In genomic region chr5:103119067-103119764, GRCh38 we compare ENCODE assay signal across 1 cellular context.
TF ChIP-seq lines count a peak whose summit lies in the region.

No MANE protein-coding gene starts in this region.

TF ChIP-seq in HepG2, 621 proteins besides CTCF, POLR2A, EP300 and RAD21 (continued from another document):
- TF ChIP-seq, protein P1, sequence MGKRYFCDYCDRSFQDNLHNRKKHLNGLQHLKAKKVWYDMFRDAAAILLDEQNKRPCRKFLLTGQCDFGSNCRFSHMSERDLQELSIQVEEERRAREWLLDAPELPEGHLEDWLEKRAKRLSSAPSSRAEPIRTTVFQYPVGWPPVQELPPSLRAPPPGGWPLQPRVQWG (CRISPR knock-in tag; IDR thresholded peaks at IDR 0.05; ENCODE audit: borderline replicate concordance, low read depth) = no peak
- TF ChIP-seq ATM (IDR thresholded peaks at IDR 0.05; ENCODE audit: borderline replicate concordance) (no peak), MIXL1 (CRISPR knock-in tag; IDR thresholded peaks at IDR 0.05) (no peak), ZNF816 (CRISPR knock-in tag; IDR thresholded peaks at IDR 0.05; ENCODE audit: borderline replicate concordance) (0 out of 2 replicates have a peak, but pooled peaks have one; percentile 66), ZBTB7A (CRISPR knock-in tag; IDR thresholded peaks at IDR 0.05) (no peak), ZC3H4 (CRISPR knock-in tag; IDR thresholded peaks at IDR 0.05; ENCODE audit: borderline replicate concordance) (0 out of 2 replicates have a peak, but pooled peaks have one; percentile 44), ZNF253 (CRISPR knock-in tag; IDR thresholded peaks at IDR 0.05; ENCODE audit: borderline replicate concordance) (no peak), RARG (CRISPR knock-in tag; IDR thresholded peaks at IDR 0.05; ENCODE audit: low read depth) (no peak), HNRNPH1 (optimal IDR thresholded peaks at IDR 0.05; ENCODE audit: low read depth, low read length) (no peak), KDM1A (CRISPR knock-in tag; IDR thresholded peaks at IDR 0.05) (no peak), FOXO4 (CRISPR knock-in tag; conservative IDR thresholded peaks at IDR 0.05) (no peak), HNF4G (IDR thresholded peaks at IDR 0.05; ENCODE audit: borderline replicate concordance, low read depth, low read length) (0 out of 2 replicates have a peak, but pooled peaks have one; percentile 4), HNF4G (CRISPR knock-in tag; IDR thresholded peaks at IDR 0.05; ENCODE audit: borderline replicate concordance, low read depth) (no peak), ZNF652 (CRISPR knock-in tag; IDR thresholded peaks at IDR 0.05; ENCODE audit: borderline replicate concordance, low read depth) (no peak), GFI1 (CRISPR knock-in tag; IDR thresholded peaks at IDR 0.05; ENCODE audit: borderline replicate concordance) (no peak), SOX13 (IDR thresholded peaks at IDR 0.05) (no peak), SOX13 (CRISPR knock-in tag; conservative IDR thresholded peaks at IDR 0.05 in 1 of 2, IDR thresholded peaks at IDR 0.05 in 1 of 2) (0 out of 4 replicates have a peak, but pooled peaks of 1 of the 2 experiments have one; percentile 67), SKI (IDR thresholded peaks at IDR 0.05; ENCODE audit: partially characterized antibody) (no peak), RBM22 (optimal IDR thresholded peaks at IDR 0.05; ENCODE audit: low read length) (peak; percentile 39), BRF2 (CRISPR knock-in tag; IDR thresholded peaks at IDR 0.05) (no peak), MTERF4 (CRISPR knock-in tag; IDR thresholded peaks at IDR 0.05) (no peak), RXRA (CRISPR knock-in tag; IDR thresholded peaks at IDR 0.05) (no peak), PPARG (CRISPR knock-in tag; conservative IDR thresholded peaks at IDR 0.05) (0 out of 2 replicates have a peak, but pooled peaks have one; percentile 2), NFE2L2 (IDR thresholded peaks at IDR 0.05; ENCODE audit: low read length) (peak; percentile 3; the same call in 1 of the 2 replicates), DDIT3 (CRISPR knock-in tag; IDR thresholded peaks at IDR 0.05) (no peak), CSRNP1 (CRISPR knock-in tag; IDR thresholded peaks at IDR 0.05) (no peak), MAF1 (CRISPR knock-in tag; IDR thresholded peaks at IDR 0.05; ENCODE audit: borderline replicate concordance) (no peak)
- TF ChIP-seq, protein P2, sequence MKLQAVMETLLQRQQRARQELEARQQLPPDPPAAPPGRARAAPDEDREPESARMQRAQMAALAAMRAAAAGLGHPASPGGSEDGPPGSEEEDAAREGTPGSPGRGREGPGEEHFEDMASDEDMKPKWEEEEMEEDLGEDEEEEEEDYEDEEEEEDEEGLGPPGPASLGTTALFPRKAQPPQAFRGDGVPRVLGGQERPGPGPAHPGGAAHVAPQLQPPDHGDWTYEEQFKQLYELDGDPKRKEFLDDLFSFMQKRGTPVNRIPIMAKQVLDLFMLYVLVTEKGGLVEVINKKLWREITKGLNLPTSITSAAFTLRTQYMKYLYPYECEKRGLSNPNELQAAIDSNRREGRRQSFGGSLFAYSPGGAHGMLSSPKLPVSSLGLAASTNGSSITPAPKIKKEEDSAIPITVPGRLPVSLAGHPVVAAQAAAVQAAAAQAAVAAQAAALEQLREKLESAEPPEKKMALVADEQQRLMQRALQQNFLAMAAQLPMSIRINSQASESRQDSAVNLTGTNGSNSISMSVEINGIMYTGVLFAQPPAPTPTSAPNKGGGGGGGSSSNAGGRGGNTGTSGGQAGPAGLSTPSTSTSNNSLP (IDR thresholded peaks at IDR 0.05; ENCODE audit: low read depth, low read length) = peak; percentile 22; the same call in 1 of the 2 replicates
